In the genomic region with DNA sequence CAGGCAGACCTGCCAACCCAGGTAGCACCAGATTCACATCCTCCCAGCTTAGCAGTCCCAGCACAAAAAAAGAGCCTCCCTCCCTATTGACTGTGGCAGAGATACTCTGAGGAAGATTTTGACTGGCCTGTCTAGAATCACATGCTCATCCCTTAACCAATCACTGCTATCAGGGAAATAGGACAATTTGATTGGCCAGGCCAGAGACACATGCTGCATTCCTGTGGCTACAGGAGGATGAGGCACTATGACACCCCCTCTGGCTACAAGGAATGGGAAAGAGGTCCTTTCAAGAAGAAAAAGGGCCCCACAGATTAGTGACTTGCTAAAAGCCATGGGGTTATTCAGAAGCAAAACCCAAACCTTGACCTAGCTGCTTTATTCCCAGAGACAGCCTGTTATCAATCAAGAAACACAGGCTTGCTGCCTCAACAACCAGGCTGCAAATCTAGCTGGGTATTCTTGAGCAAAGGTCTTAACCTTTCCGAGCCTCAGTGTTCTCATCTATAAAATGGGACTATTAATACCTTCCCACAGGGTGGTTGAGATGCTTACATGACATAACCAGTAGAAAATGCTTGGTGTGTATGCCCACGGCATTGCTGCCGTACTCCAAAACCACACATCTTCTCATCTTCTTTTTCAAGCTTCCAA, we compare ENCODE assay signal across 20 cellular contexts.
DNase-seq lines count a peak whose midpoint lies in the region; ATAC-seq and TF ChIP-seq lines count a peak whose summit lies in the region.
"Had no signal": no experiment of that assay in that cellular context is flagged by ENCODE, and none has a peak within 500 bp of the region (broad histone marks: within the 10 kb centered on the region; RNA-seq: fewer than 3 reads in every experiment).

No MANE protein-coding gene starts in this region.

- DNase-seq in AG20443 (ENCODE audit: low spot score) (peak; percentile 18), HFFc6 (peak; percentile 25), SJCRH30 (peak; percentile 23 to 41), foreskin keratinocyte (peak in 1 of 2 donors; percentile 52), LoVo (ENCODE audit: low spot score) (no peak), NCI-H1930 (lab: John Stamatoyannopoulos, UW) (no peak), NCI-H1105 treated with DMSO at 0.1 percent for 48 hours (lab: John Stamatoyannopoulos, UW) (no peak)
- DNase-seq: activated CD4-positive, alpha-beta T cell treated with anti-CD3 and anti-CD28 coated beads, Interleukin-2, amount 50 U/mL, for 4 hours; activated T-cell treated with anti-CD3 and anti-CD28 coated beads, Interleukin-2, amount 50 U/mL, for 48 hours; Calu3; GF-D8; left ventricle myocardium inferior; NCI-H2029 treated with DMSO at 0.1 percent for 48 hours; NCI-H510A; stimulated activated CD4-positive, alpha-beta T cell treated with anti-CD3 and anti-CD28 coated beads, Interleukin-4, amount 100 ng/mL, for 1 hour had no signal

- no peaks in the 10 kb centered on the region for H3K36me3 Mint-ChIP-seq in HFFc6 (ENCODE audit: low read depth)
- H3K36me3 Mint-ChIP-seq: activated naive CD4-positive, alpha-beta T cell treated with anti-CD3 and anti-CD28 coated beads, Interleukin-2, amount 50 U/mL, for 72 hours had no signal

- no peak overlapping the region for H3K27ac Mint-ChIP-seq in HFFc6
- H3K27ac Mint-ChIP-seq: activated naive CD4-positive, alpha-beta T cell treated with anti-CD3 and anti-CD28 coated beads, Interleukin-2, amount 50 U/mL, for 72 hours; dendritic cell treated with granulocyte-macrophage colony-stimulating factor and Interleukin-4, amounts not matched to agents 40 ng/mL and 50 ng/mL, for 4 days; GM23338 had no signal

- no peaks in the 10 kb centered on the region for H3K36me3 ChIP-seq in SJCRH30
- H3K36me3 ChIP-seq: gastroesophageal sphincter, left ventricle myocardium inferior had no signal

- H3K9me3 Mint-ChIP-seq in HFFc6: no peaks in the 10 kb centered on the region
- H3K9me3 Mint-ChIP-seq: activated naive CD4-positive, alpha-beta T cell treated with anti-CD3 and anti-CD28 coated beads, Interleukin-2, amount 50 U/mL, for 72 hours; dendritic cell treated with granulocyte-macrophage colony-stimulating factor and Interleukin-4, amounts not matched to agents 40 ng/mL and 50 ng/mL, for 4 days had no signal

- H3K9me3 ChIP-seq in SJCRH30 (replicated peaks): no peaks in the 10 kb centered on the region
- H3K9me3 ChIP-seq: gastroesophageal sphincter, left ventricle myocardium inferior had no signal

- H3K4me3 ChIP-seq in SJCRH30: no peak overlapping the region
- H3K4me3 ChIP-seq: gastroesophageal sphincter, GM23338, left ventricle myocardium inferior had no signal

- H3K4me3 Mint-ChIP-seq in HFFc6: no peak overlapping the region
- H3K4me3 Mint-ChIP-seq: dendritic cell treated with granulocyte-macrophage colony-stimulating factor and Interleukin-4, amounts not matched to agents 40 ng/mL and 50 ng/mL, for 4 days; GM23338 had no signal

- peaks cover 19% of the 10 kb centered on the region for H3K4me1 ChIP-seq in SJCRH30
- peaks cover 3% of the 10 kb centered on the region for H3K4me1 ChIP-seq in foreskin keratinocyte

- no peaks in the 10 kb centered on the region; the same call in none of the 2 replicates for H3K27me3 Mint-ChIP-seq in HFFc6 (ENCODE audit: insufficient read depth)

- ATAC-seq in foreskin keratinocyte (peak; percentile 57), HG02884 (IDR thresholded peaks at IDR 0.05; ENCODE audit: unreplicated experiment) (no peak)
- ATAC-seq: activated naive CD4-positive, alpha-beta T cell treated with anti-CD3 and anti-CD28 coated beads, Interleukin-2, amount 50 U/mL, for 72 hours; gastroesophageal sphincter; GM23338 had no signal

- H3K27ac ChIP-seq in SJCRH30 (no peak overlapping the region), foreskin keratinocyte (no peak overlapping the region)
- H3K27ac ChIP-seq: gastroesophageal sphincter, left ventricle myocardium inferior had no signal

- H3K4me1 Mint-ChIP-seq in HFFc6 (ENCODE audit: low read depth): peaks cover 22% of the 10 kb centered on the region

- no peaks in the 10 kb centered on the region for H3K27me3 ChIP-seq in SJCRH30
- no peaks in the 10 kb centered on the region for H3K27me3 ChIP-seq in foreskin keratinocyte
- H3K27me3 ChIP-seq: gastroesophageal sphincter had no signal

- TF ChIP-seq CTCF in HFFc6 (IDR thresholded peaks at IDR 0.05): no peak
- no peak for TF ChIP-seq CTCF in foreskin keratinocyte (conservative IDR thresholded peaks at IDR 0.05)

Comparison
In these comparisons a context has a peak if more than half of its experiments do, and no peak if none do; other contexts are left out.
1. DNase-seq: peak in AG20443 (single experiment), HFFc6 (single experiment) and SJCRH30 (2 of 2); none in LoVo (single experiment), NCI-H1930 (0 of 2) and NCI-H1105 treated with DMSO at 0.1 percent for 48 hours (single experiment).